In the genomic region with DNA sequence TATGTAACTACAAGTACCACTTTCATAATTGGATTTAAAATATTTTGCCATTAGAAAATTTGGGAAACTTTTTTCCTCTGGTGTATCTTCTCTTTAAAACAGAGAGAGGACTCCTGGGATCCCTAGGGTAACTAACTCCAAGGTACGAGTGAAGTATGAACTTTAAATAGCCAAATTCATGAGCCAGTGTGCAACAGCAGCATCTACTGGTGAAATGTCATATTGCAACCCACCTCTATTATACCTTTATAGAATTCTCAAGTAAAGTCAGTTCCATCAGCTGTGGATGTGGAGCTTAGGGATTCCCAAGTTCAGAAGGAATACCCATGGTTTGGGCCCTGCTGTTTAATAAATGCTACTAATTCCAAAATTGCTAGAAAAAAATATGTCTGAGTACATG, we compare ENCODE assay signal across 15 cellular contexts.
A peak's percentile ranks its signal among the peaks of the same experiment; 100 is the strongest.
DNase-seq lines count a peak whose midpoint lies in the region; ATAC-seq and TF ChIP-seq lines count a peak whose summit lies in the region.
"Had no signal": no experiment of that assay in that cellular context is flagged by ENCODE, and none has a peak within 500 bp of the region (broad histone marks: within the 10 kb centered on the region; RNA-seq: fewer than 3 reads in every experiment).

No MANE protein-coding gene starts in this region.

- H4K20me1 ChIP-seq in PC-9 (ENCODE audit: insufficient read depth), result no peaks in the 10 kb centered on the region

- H3F3A ChIP-seq in PC-9 (ENCODE audit: insufficient read depth, low read depth), result no peaks in the 10 kb centered on the region

- no peak overlapping the region for H3K9ac ChIP-seq in mesenchymal stem cell (ENCODE audit: low read length)

- H4K91ac ChIP-seq in mesenchymal stem cell (ENCODE audit: low read length), result no peak overlapping the region

- no peak overlapping the region for H3K27ac Mint-ChIP-seq in activated naive CD4-positive, alpha-beta T cell treated with anti-CD3 and anti-CD28 coated beads for 36 hours
- H3K27ac Mint-ChIP-seq: activated CD8-positive, alpha-beta memory T cell treated with anti-CD3 and anti-CD28 coated beads, Interleukin-2, amount 10 ng/mL, durations not matched to agents 7 days and 5 days; activated naive CD8-positive, alpha-beta T cell treated with anti-CD3 and anti-CD28 coated beads, Interleukin-2, amount 10 ng/mL, durations not matched to agents 7 days and 5 days; effector memory CD8-positive, alpha-beta T cell; immature natural killer cell had no signal

- H3K36me3 ChIP-seq in PC-9 (ENCODE audit: low read depth) (no peaks in the 10 kb centered on the region), mesenchymal stem cell (ENCODE audit: control insufficient read depth in 1 of 2, insufficient read depth in 2 of 2, low read depth in 1 of 2, low read length in 2 of 2) (peaks cover 0 to 75% of the 10 kb centered on the region in 2 experiments)
- H3K36me3 ChIP-seq: neutrophil had no signal

- CTCF ChIA-PET in PC-9 (lab: Charles Lee), result no interaction called here
- CTCF ChIA-PET in activated naive CD4-positive, alpha-beta T cell treated with anti-CD3 and anti-CD28 coated beads for 36 hours (lab: Charles Lee), result no interaction called here

- no peak overlapping the region for H2BK120ac ChIP-seq in mesenchymal stem cell (ENCODE audit: low read depth, low read length)

- intact Hi-C loops in PC-9 (cut with micrococcal nuclease; ENCODE audit: unreplicated experiment), result no loop called here
- intact Hi-C loops in activated naive CD4-positive, alpha-beta T cell treated with anti-CD3 and anti-CD28 coated beads for 36 hours (cut with micrococcal nuclease), result no loop called here

- H2AFZ ChIP-seq in PC-9, result no peak overlapping the region
- no peak overlapping the region for H2AFZ ChIP-seq in mesenchymal stem cell (ENCODE audit: low read depth, low read length)

- no peaks in the 10 kb centered on the region for H3K36me3 Mint-ChIP-seq in activated naive CD4-positive, alpha-beta T cell treated with anti-CD3 and anti-CD28 coated beads for 36 hours (ENCODE audit: low read depth)
- H3K36me3 Mint-ChIP-seq: activated CD8-positive, alpha-beta memory T cell treated with anti-CD3 and anti-CD28 coated beads, Interleukin-2, amount 10 ng/mL, durations not matched to agents 7 days and 5 days; activated naive CD8-positive, alpha-beta T cell treated with anti-CD3 and anti-CD28 coated beads, Interleukin-2, amount 10 ng/mL, durations not matched to agents 7 days and 5 days had no signal

- H3K27me3 Mint-ChIP-seq in activated naive CD4-positive, alpha-beta T cell treated with anti-CD3 and anti-CD28 coated beads for 36 hours (ENCODE audit: low read depth), result no peaks in the 10 kb centered on the region
- H3K27me3 Mint-ChIP-seq: activated CD8-positive, alpha-beta memory T cell treated with anti-CD3 and anti-CD28 coated beads, Interleukin-2, amount 10 ng/mL, durations not matched to agents 7 days and 5 days; activated naive CD8-positive, alpha-beta T cell treated with anti-CD3 and anti-CD28 coated beads, Interleukin-2, amount 10 ng/mL, durations not matched to agents 7 days and 5 days; effector memory CD8-positive, alpha-beta T cell had no signal

- H3K4me2 ChIP-seq in PC-9, result no peak overlapping the region
- no peak overlapping the region for H3K4me2 ChIP-seq in mesenchymal stem cell (ENCODE audit: low read length, poor library complexity, severe bottlenecking)

- no peak for DNase-seq in PC-9
- DNase-seq in fibroblast of the aortic adventitia (ENCODE audit: low read depth), result no peak
- DNase-seq in activated naive CD4-positive, alpha-beta T cell treated with anti-CD3 and anti-CD28 coated beads for 36 hours, result no peak
- DNase-seq in mesenchymal stem cell, result no peak
- DNase-seq in foreskin melanocyte, result no peak
- DNase-seq: activated CD8-positive, alpha-beta memory T cell treated with anti-CD3 and anti-CD28 coated beads, Interleukin-2, amount 10 ng/mL, durations not matched to agents 7 days and 5 days; activated naive CD8-positive, alpha-beta T cell treated with anti-CD3 and anti-CD28 coated beads, Interleukin-2, amount 10 ng/mL, durations not matched to agents 7 days and 5 days; effector memory CD8-positive, alpha-beta T cell; immature natural killer cell; NCI-H1930; T-helper 2 cell had no signal

- BruUV-seq in PC-9 (replicated peaks; lab: Mats Ljungman, UMichigan), result no TSS peak

- H2AK5ac ChIP-seq in mesenchymal stem cell (ENCODE audit: low read length, severe bottlenecking), result no peak overlapping the region

- H3K79me2 ChIP-seq in PC-9 (ENCODE audit: low read depth), result no peaks in the 10 kb centered on the region

- no peak overlapping the region for H3K27ac ChIP-seq in 22Rv1
- no peak overlapping the region for H3K27ac ChIP-seq in PC-9
- H3K27ac ChIP-seq in mesenchymal stem cell (ENCODE audit: low read length, poor library complexity, severe bottlenecking), result no peak overlapping the region
- H3K27ac ChIP-seq: neutrophil had no signal

- POLR2A ChIA-PET in PC-9 (lab: Charles Lee; ENCODE audit: unreplicated experiment), result no interaction called here

- H3K9me3 ChIP-seq in PC-9 (ENCODE audit: insufficient read depth, low read depth) (no peaks in the 10 kb centered on the region), mesenchymal stem cell (ENCODE audit: control insufficient read depth, low read length) (peaks cover 11% of the 10 kb centered on the region)
- H3K9me3 ChIP-seq: neutrophil had no signal

- H3K4me3 Mint-ChIP-seq in activated naive CD4-positive, alpha-beta T cell treated with anti-CD3 and anti-CD28 coated beads for 36 hours, result no peak overlapping the region
- H3K4me3 Mint-ChIP-seq: activated CD8-positive, alpha-beta memory T cell treated with anti-CD3 and anti-CD28 coated beads, Interleukin-2, amount 10 ng/mL, durations not matched to agents 7 days and 5 days; activated naive CD8-positive, alpha-beta T cell treated with anti-CD3 and anti-CD28 coated beads, Interleukin-2, amount 10 ng/mL, durations not matched to agents 7 days and 5 days; effector memory CD8-positive, alpha-beta T cell; immature natural killer cell had no signal

- H3K4me1 Mint-ChIP-seq in activated naive CD4-positive, alpha-beta T cell treated with anti-CD3 and anti-CD28 coated beads for 36 hours (ENCODE audit: low read depth), result no peaks in the 10 kb centered on the region
- H3K4me1 Mint-ChIP-seq: activated CD8-positive, alpha-beta memory T cell treated with anti-CD3 and anti-CD28 coated beads, Interleukin-2, amount 10 ng/mL, durations not matched to agents 7 days and 5 days; activated naive CD8-positive, alpha-beta T cell treated with anti-CD3 and anti-CD28 coated beads, Interleukin-2, amount 10 ng/mL, durations not matched to agents 7 days and 5 days; immature natural killer cell had no signal

- H3K4ac ChIP-seq in mesenchymal stem cell (ENCODE audit: low read depth in 1 of 2, low read length in 2 of 2), result no peak overlapping the region

- H2BK12ac ChIP-seq in mesenchymal stem cell (ENCODE audit: low read length in 2 of 2), result no peak overlapping the region

- no peak overlapping the region for H2BK5ac ChIP-seq in mesenchymal stem cell (ENCODE audit: low read depth, low read length, poor library complexity, severe bottlenecking)

- no peak overlapping the region for H4K8ac ChIP-seq in mesenchymal stem cell (ENCODE audit: low read length)

- 71% methylated on average over 1 of the region's 1 CpG for WGBS in mesenchymal stem cell

- H3K18ac ChIP-seq in mesenchymal stem cell (ENCODE audit: low read depth in 1 of 2, low read length in 2 of 2), result no peak overlapping the region

- no peaks in the 10 kb centered on the region for H3K4me1 ChIP-seq in PC-9 (replicated peaks; ENCODE audit: insufficient read depth)
- H3K4me1 ChIP-seq in mesenchymal stem cell (ENCODE audit: control insufficient read depth, insufficient read depth, low read depth, low read length), result no peaks in the 10 kb centered on the region

- H3K4me3 ChIP-seq in PC-9 (no peak overlapping the region), fibroblast of the aortic adventitia (ENCODE audit: low read depth, low read length) (no peak overlapping the region), mesenchymal stem cell (ENCODE audit: insufficient read depth in 1 of 2, low read depth in 1 of 2, low read length in 2 of 2) (no peak overlapping the region)

- no peaks in the 10 kb centered on the region for H3K79me1 ChIP-seq in mesenchymal stem cell (replicated peaks; ENCODE audit: low read length, poor library complexity, severe bottlenecking)

- no peak overlapping the region for H2BK15ac ChIP-seq in mesenchymal stem cell (ENCODE audit: low read depth, poor library complexity, severe bottlenecking)

- TF ChIP-seq CTCF in 22Rv1 (IDR thresholded peaks at IDR 0.05), result peak; percentile 65
- peak; percentile 63 for TF ChIP-seq CTCF in GM12873 (IDR thresholded peaks at IDR 0.05; ENCODE audit: insufficient read depth, low read depth, low read length, missing control alignments)
- TF ChIP-seq CTCF in PC-9 (conservative IDR thresholded peaks at IDR 0.05), result peak; percentile 50
- TF ChIP-seq CTCF in fibroblast of the aortic adventitia (IDR thresholded peaks at IDR 0.05; ENCODE audit: insufficient read depth, low read length), result peak; percentile 37

- no peak overlapping the region for H3K23ac ChIP-seq in mesenchymal stem cell (ENCODE audit: low read length in 2 of 2)

- H3K14ac ChIP-seq in mesenchymal stem cell (ENCODE audit: low read length in 2 of 2), result no peak overlapping the region

- H3K9me2 ChIP-seq in PC-9 (ENCODE audit: insufficient read depth), result no peaks in the 10 kb centered on the region

- ATAC-seq in HG02852 (IDR thresholded peaks at IDR 0.05; ENCODE audit: unreplicated experiment), result no peak
- ATAC-seq: activated CD8-positive, alpha-beta memory T cell treated with anti-CD3 and anti-CD28 coated beads, Interleukin-2, amount 10 ng/mL, durations not matched to agents 7 days and 5 days; effector memory CD8-positive, alpha-beta T cell had no signal

- H3K27me3 ChIP-seq in PC-9 (ENCODE audit: insufficient read depth, low read depth) (no peaks in the 10 kb centered on the region), mesenchymal stem cell (ENCODE audit: control insufficient read depth in 1 of 2, insufficient read depth in 1 of 2, low read length in 2 of 2) (no peaks in the 10 kb centered on the region)
- H3K27me3 ChIP-seq: neutrophil had no signal

- peaks cover 7% of the 10 kb centered on the region for H3K9me3 Mint-ChIP-seq in activated naive CD4-positive, alpha-beta T cell treated with anti-CD3 and anti-CD28 coated beads for 36 hours
